Comparison of ENCODE assay signal across 8 cellular contexts in genomic region chr19:11090014-11090263, GRCh38. TPM values are rescaled to one million over a fixed set of nuclear protein-coding genes. Genes with fewer than 3 reads are reported as not detected.
A peak's percentile ranks its signal among the peaks of the same experiment; 100 is the strongest.
DNase-seq lines count a peak whose midpoint lies in the region; ATAC-seq, FAIRE-seq and TF ChIP-seq lines count a peak whose summit lies in the region.
"Not testable (repeated sequence)": the region's sequence is repeated elsewhere in the genome, so short reads cannot be mapped to it uniquely, and the experiment has no call there.

No MANE protein-coding gene starts in this region.

- peak overlapping the region; percentile 97 for H3K4me3 Mint-ChIP-seq in activated CD4-positive, alpha-beta T cell treated with anti-CD3 and anti-CD28 coated beads, Interleukin-2, amount 10 ng/mL, durations not matched to agents 24 days and 14 days

- in situ Hi-C loops in mammary epithelial cell (cut with MboI; ENCODE audit: low sequenced_read_pairs in 2 of 2), result loop anchor here in 1 of 2 donors (5.0 to 10.0 kb wide), 2 partner anchors 53 to 155 kb away; no protein-coding TSS in a partner anchor

- 0% methylated on average over 7 of the region's 15 CpGs for WGBS in mammary epithelial cell (ENCODE audit: low coverage, missing lambda C conversion rate)
- WGBS in small intestine, 3 donors, result 0 to 2% (median 1%) methylated on average over 15 of the region's 15 CpGs

- H3K4me2 ChIP-seq in mammary epithelial cell (ENCODE audit: insufficient read depth, low read depth, low read length), result not testable (repeated sequence)

- peak overlapping the region; percentile 95 for H3K27ac ChIP-seq in AG04450 (ENCODE audit: low read depth, low read length)
- H3K27ac ChIP-seq in mammary epithelial cell (ENCODE audit: insufficient read depth, low read depth, low read length), result peak overlapping the region; percentile 100
- peak overlapping the region; percentile 100 for H3K27ac ChIP-seq in cardiac muscle cell
- H3K27ac ChIP-seq in small intestine (ENCODE audit: low read depth in 1 of 2, low read length in 1 of 2), result peak overlapping the region; percentile 71 to 98

- H3K4me3 ChIP-seq in AG04450 (ENCODE audit: low read depth, low read length) (peak overlapping the region; percentile 86), LNCaP clone FGC (ENCODE audit: low read depth, low read length) (peak overlapping the region; percentile 75), mammary epithelial cell (replicated peaks in 1 of 3; ENCODE audit: insufficient read depth in 1 of 3, low read depth in 2 of 3, low read length in 3 of 3) (peak overlapping the region; percentile 85 to 89 (median 87)), cardiac muscle cell (peak overlapping the region; percentile 95), mucosa of stomach (ENCODE audit: low read length) (peak overlapping the region; percentile 71), small intestine (ENCODE audit: low read depth in 1 of 2, low read length in 2 of 2) (peak overlapping the region; percentile 79 to 83)

- not testable (repeated sequence) for FAIRE-seq in small intestine (lab: Jason Lieb, UNC)

- peaks cover 12% of the 10 kb centered on the region for H3K36me3 ChIP-seq in mammary epithelial cell (ENCODE audit: insufficient read depth, low read length)
- H3K36me3 ChIP-seq in cardiac muscle cell; mucosa of stomach (ENCODE audit: control insufficient read depth, insufficient read depth, low read length); small intestine (ENCODE audit: control insufficient read depth in 2 of 2, insufficient read depth in 2 of 2, low read length in 2 of 2): not testable (repeated sequence)

- H3K36me3 Mint-ChIP-seq in activated CD4-positive, alpha-beta T cell treated with anti-CD3 and anti-CD28 coated beads, Interleukin-2, amount 10 ng/mL, durations not matched to agents 24 days and 14 days (ENCODE audit: low read depth), result peaks cover 40% of the 10 kb centered on the region

- not testable (repeated sequence) for TF ChIP-seq CTCF in AG04450 (IDR thresholded peaks at IDR 0.05; ENCODE audit: low read depth, low read length); LNCaP clone FGC (IDR thresholded peaks at IDR 0.05; ENCODE audit: control insufficient read depth, extremely low read depth, insufficient read depth); mammary epithelial cell (conservative IDR thresholded peaks at IDR 0.05 in 1 of 2, IDR thresholded peaks at IDR 0.05 in 1 of 2; ENCODE audit: extremely low read depth in 1 of 2, insufficient read depth in 1 of 2, low read depth in 1 of 2, low read length in 2 of 2); cardiac muscle cell (IDR thresholded peaks at IDR 0.05; ENCODE audit: low read depth, low read length)

- ATAC-seq in GM21576 (IDR thresholded peaks at IDR 0.05; ENCODE audit: unreplicated experiment), result peak; percentile 14

- H3K9me3 Mint-ChIP-seq in activated CD4-positive, alpha-beta T cell treated with anti-CD3 and anti-CD28 coated beads, Interleukin-2, amount 10 ng/mL, durations not matched to agents 24 days and 14 days, result not testable (repeated sequence)

- H3K4me1 ChIP-seq in mammary epithelial cell (ENCODE audit: insufficient read depth, low read length) (peaks cover 34% of the 10 kb centered on the region), cardiac muscle cell (ENCODE audit: low read depth) (peaks cover 26% of the 10 kb centered on the region), mucosa of stomach (ENCODE audit: control insufficient read depth, insufficient read depth, low read length) (peaks cover 37% of the 10 kb centered on the region)
- H3K4me1 ChIP-seq in small intestine (ENCODE audit: control insufficient read depth in 2 of 2, insufficient read depth in 1 of 2, low read depth in 1 of 2, low read length in 1 of 2), result not testable (repeated sequence)

- POLR2A ChIA-PET in AG04450 (lab: Yijun Ruan, JAX), result interaction anchor here (0.6 kb wide), 1 partner anchor 196 kb away, joined by 3 read pairs; no protein-coding TSS in a partner anchor

- BruUV-seq in mammary epithelial cell (replicated peaks; lab: Mats Ljungman, UMichigan), result not testable (repeated sequence)

- H3K27me3 ChIP-seq in AG04450 (ENCODE audit: control insufficient read depth, insufficient read depth, low read length); mammary epithelial cell (ENCODE audit: insufficient read depth, low read length); cardiac muscle cell; mucosa of stomach (ENCODE audit: control insufficient read depth, insufficient read depth, low read length); small intestine (ENCODE audit: control insufficient read depth in 2 of 2, insufficient read depth in 2 of 2, low read length in 2 of 2): not testable (repeated sequence)

- not testable (repeated sequence) for DNase-seq in AG04450 (ENCODE audit: low read depth, low spot score); LNCaP clone FGC (ENCODE audit: low read depth); activated CD4-positive, alpha-beta T cell treated with anti-CD3 and anti-CD28 coated beads, Interleukin-2, amount 10 ng/mL, durations not matched to agents 24 days and 14 days; mammary epithelial cell; cardiac muscle cell (ENCODE audit: low read depth in 1 of 2, low spot score in 1 of 2); small intestine

- H3K9me3 ChIP-seq in AG04450 (ENCODE audit: control insufficient read depth, insufficient read depth, low read length); mammary epithelial cell (replicated peaks; ENCODE audit: insufficient read depth, low read length); cardiac muscle cell (ENCODE audit: low read depth); mucosa of stomach (ENCODE audit: control insufficient read depth, low read length); small intestine (ENCODE audit: control insufficient read depth, low read depth): not testable (repeated sequence)

- peak overlapping the region; percentile 100 for H3K27ac Mint-ChIP-seq in activated CD4-positive, alpha-beta T cell treated with anti-CD3 and anti-CD28 coated beads, Interleukin-2, amount 10 ng/mL, durations not matched to agents 24 days and 14 days

- intact Hi-C loops in activated CD4-positive, alpha-beta T cell treated with anti-CD3 and anti-CD28 coated beads, Interleukin-2, amount 10 ng/mL, durations not matched to agents 24 days and 14 days (cut with micrococcal nuclease), result loop anchor here (2.0 to 10.0 kb wide), 3 partner anchors 129 to 985 kb away; partner anchors contain the start of genes ANGPTL6, ILF3, PPAN and SMARCA4
- intact Hi-C loops in mammary epithelial cell (cut with micrococcal nuclease), result loop anchor here (2.0 kb wide), 1 partner anchor 147 kb away; no protein-coding TSS in a partner anchor

- dilution Hi-C loops in mammary epithelial cell (cut with HindIII; ENCODE audit: low sequenced_read_pairs), result not testable (repeated sequence)

- CTCF ChIA-PET in AG04450 (lab: Charles Lee); mammary epithelial cell (lab: Charles Lee; ENCODE audit: low non-redundant PET): not testable (repeated sequence)

- not testable (repeated sequence) for H2AFZ ChIP-seq in mammary epithelial cell (ENCODE audit: low read depth, low read length)

- H3K27me3 Mint-ChIP-seq in activated CD4-positive, alpha-beta T cell treated with anti-CD3 and anti-CD28 coated beads, Interleukin-2, amount 10 ng/mL, durations not matched to agents 24 days and 14 days, result not testable (repeated sequence)

- peaks cover 33% of the 10 kb centered on the region for H3K4me1 Mint-ChIP-seq in activated CD4-positive, alpha-beta T cell treated with anti-CD3 and anti-CD28 coated beads, Interleukin-2, amount 10 ng/mL, durations not matched to agents 24 days and 14 days

- H3K9ac ChIP-seq in mammary epithelial cell (ENCODE audit: insufficient read depth, low read length) (peak overlapping the region; percentile 96), mucosa of stomach (ENCODE audit: low read length) (peak overlapping the region; percentile 98)

- not testable (repeated sequence) for H4K20me1 ChIP-seq in mammary epithelial cell (ENCODE audit: insufficient read depth, low read length)

- peaks cover 57% of the 10 kb centered on the region for H3K79me2 ChIP-seq in mammary epithelial cell (ENCODE audit: insufficient read depth, low read length)

RNA-seq across cellular contexts. Expression of gene LDLR, which starts 0.7 kb away (rescaled TPM):
- polyA plus RNA-seq in AG04450 (2011; rRNA removed) (49.6 and 59.7 TPM in 2 replicates), mammary epithelial cell (259 TPM), cardiac muscle cell (57.8 and 107 TPM in 2 replicates), small intestine (10 to 100 TPM in 2 of 3 donors, 1 to 10 TPM in 1; 6.0 to 38.2 (median 24.0) TPM)
- polyA minus RNA-seq in AG04450 (2011; rRNA and poly(A)+ RNA removed), result 56.5 and 80.4 TPM in 2 replicates
- total RNA-seq in activated CD4-positive, alpha-beta T cell treated with anti-CD3 and anti-CD28 coated beads, Interleukin-2, amount 10 ng/mL, durations not matched to agents 24 days and 14 days, result 121 and 129 TPM in 2 replicates
- total RNA-seq in mammary epithelial cell (100 to 1,000 TPM; 250 to 288 TPM), cardiac muscle cell (98.6 and 120 TPM in 2 replicates)
- polyA minus RNA-seq in mammary epithelial cell, result 470 TPM
